8 cellular contexts compared by ENCODE assay signal in genomic region chr20:25294459-25295385, GRCh38. TPM values are rescaled to one million over a fixed set of nuclear protein-coding genes. Genes with fewer than 3 reads are reported as not detected.
DNase-seq lines count a peak whose midpoint lies in the region; ATAC-seq, FAIRE-seq and TF ChIP-seq lines count a peak whose summit lies in the region.

No MANE protein-coding gene starts in this region.

- H3K4me3 ChIP-seq in Peyer's patch = no peak overlapping the region
- no peak overlapping the region for H3K4me3 ChIP-seq in pancreas

- no peak for TF ChIP-seq POLR2A in Peyer's patch (IDR thresholded peaks at IDR 0.05)

- peaks cover 8% of the 10 kb centered on the region for H3K36me3 Mint-ChIP-seq in activated T-helper 17 cell treated with anti-CD3 and anti-CD28 coated beads, Interleukin-2, amount 50 U/mL, for 72 hours (ENCODE audit: low read depth)
- no peaks in the 10 kb centered on the region for H3K36me3 Mint-ChIP-seq in type B pancreatic cell

- no peaks in the 10 kb centered on the region for H3K27me3 Mint-ChIP-seq in activated T-helper 17 cell treated with anti-CD3 and anti-CD28 coated beads, Interleukin-2, amount 50 U/mL, for 72 hours
- no peaks in the 10 kb centered on the region for H3K27me3 Mint-ChIP-seq in type B pancreatic cell

- FAIRE-seq in pancreas (lab: Jason Lieb, UNC) = no peak

- H3K27me3 ChIP-seq in Peyer's patch = no peaks in the 10 kb centered on the region
- no peaks in the 10 kb centered on the region for H3K27me3 ChIP-seq in pancreas

- peak overlapping the region in 3 of 4 donors; percentile 23 to 84 (median 46) for H3K27ac ChIP-seq in Peyer's patch
- H3K27ac ChIP-seq in pancreas = peak overlapping the region; percentile 28 to 60 (median 53)

- H3K4me1 ChIP-seq in Peyer's patch (peaks cover 0 to 17% (median 3%) of the 10 kb centered on the region in 4 donors), pancreas (peaks cover 0 to 24% (median 8%) of the 10 kb centered on the region in 3 donors)

- H3K9me3 ChIP-seq in Peyer's patch (no peaks in the 10 kb centered on the region), pancreas (no peaks in the 10 kb centered on the region)

- no peak overlapping the region for H3K4me3 Mint-ChIP-seq in activated T-helper 17 cell treated with anti-CD3 and anti-CD28 coated beads, Interleukin-2, amount 50 U/mL, for 72 hours
- no peak overlapping the region for H3K4me3 Mint-ChIP-seq in type B pancreatic cell

- intact Hi-C loops in pancreas (cut with DNase I) = loop anchor here in 2 of 3 donors (5.0 to 10.0 kb wide), 2 partner anchors 47 to 110 kb away; partner anchors contain the start of genes GINS1 (in 1 of the 2) and PYGB (in 1 of the 2)

- 67 to 68% methylated on average over 22 of the region's 22 CpGs for WGBS in pancreas, 2 donors

- H3K9me3 Mint-ChIP-seq in activated T-helper 17 cell treated with anti-CD3 and anti-CD28 coated beads, Interleukin-2, amount 50 U/mL, for 72 hours = no peaks in the 10 kb centered on the region
- no peaks in the 10 kb centered on the region for H3K9me3 Mint-ChIP-seq in type B pancreatic cell

- DNase-seq in DMS114 treated with DMSO at 0.1 percent for 48 hours (lab: John Stamatoyannopoulos, UW; ENCODE audit: unreplicated experiment) = peak; percentile 47
- peak; percentile 56 to 78 (median 66) for DNase-seq in Peyer's patch
- DNase-seq in foreskin melanocyte = peak; percentile 29
- peak in 2 of 6 donors; percentile 45 to 67 for DNase-seq in pancreas
- no peak for DNase-seq in type B pancreatic cell (ENCODE audit: extremely low spot score, unreplicated experiment)
- no peak for DNase-seq in dedifferentiated amniotic fluid mesenchymal stem cell (ENCODE audit: extremely low spot score)

- H3K4me1 Mint-ChIP-seq in activated T-helper 17 cell treated with anti-CD3 and anti-CD28 coated beads, Interleukin-2, amount 50 U/mL, for 72 hours = peaks cover 6% of the 10 kb centered on the region
- H3K4me1 Mint-ChIP-seq in type B pancreatic cell (ENCODE audit: unreplicated experiment) = no peaks in the 10 kb centered on the region

- peak; percentile 58 to 71 (median 65) for TF ChIP-seq CTCF in Peyer's patch (IDR thresholded peaks at IDR 0.05)
- TF ChIP-seq CTCF in pancreas (IDR thresholded peaks at IDR 0.05) = peak in 3 of 4 donors; percentile 35
- peak; percentile 80 for TF ChIP-seq CTCF in type B pancreatic cell (conservative IDR thresholded peaks at IDR 0.05)

- ATAC-seq in HG03095 (IDR thresholded peaks at IDR 0.05; ENCODE audit: unreplicated experiment) (peak; percentile 31), pancreas (peak in 3 of 4 donors; percentile 23 to 63 (median 50))
- ATAC-seq in activated T-helper 17 cell treated with anti-CD3 and anti-CD28 coated beads, Interleukin-2, amount 50 U/mL, for 72 hours (replicated peaks) = peak; percentile 69

- H3K36me3 ChIP-seq in Peyer's patch (peaks cover 0 to 81% (median 0%) of the 10 kb centered on the region in 3 donors), pancreas (peaks cover 0 to 10% (median 0%) of the 10 kb centered on the region in 3 donors)

- H3K27ac Mint-ChIP-seq in activated T-helper 17 cell treated with anti-CD3 and anti-CD28 coated beads, Interleukin-2, amount 50 U/mL, for 72 hours = no peak overlapping the region
- H3K27ac Mint-ChIP-seq in type B pancreatic cell = peak overlapping the region; percentile 84

RNA-seq across cellular contexts. Expression of gene PYGB, which starts 46.8 kb away (rescaled TPM):
- total RNA-seq in Peyer's patch = 100 to 1,000 TPM in 2 of 4 donors, 10 to 100 TPM in 2; 88.3 to 154 (median 124) TPM
- 10 to 100 TPM; 15.4 to 27.0 TPM for total RNA-seq in activated T-helper 17 cell treated with anti-CD3 and anti-CD28 coated beads, Interleukin-2, amount 50 U/mL, for 72 hours
- 10 to 100 TPM; 17.4 to 25.0 (median 23.7) TPM for total RNA-seq in pancreas
- 10 to 100 TPM; 37.2 TPM for polyA plus RNA-seq in pancreas
- 39.3 and 52.2 TPM in 2 replicates for total RNA-seq in type B pancreatic cell (ENCODE audit: low replicate concordance)

Comparison
In these comparisons a context has a peak if more than half of its experiments do, and no peak if none do; other contexts are left out.
1. DNase-seq: peak in DMS114 treated with DMSO at 0.1 percent for 48 hours (single experiment), Peyer's patch (3 of 3) and foreskin melanocyte (single experiment); none in type B pancreatic cell (single experiment) and dedifferentiated amniotic fluid mesenchymal stem cell (single experiment).
2. Peak in every context shown above with its lines, with median percentiles within 50 percentile points of each other: ATAC-seq and CTCF ChIP-seq.